Comparison of ENCODE assay signal across 8 cellular contexts in the genomic region with DNA sequence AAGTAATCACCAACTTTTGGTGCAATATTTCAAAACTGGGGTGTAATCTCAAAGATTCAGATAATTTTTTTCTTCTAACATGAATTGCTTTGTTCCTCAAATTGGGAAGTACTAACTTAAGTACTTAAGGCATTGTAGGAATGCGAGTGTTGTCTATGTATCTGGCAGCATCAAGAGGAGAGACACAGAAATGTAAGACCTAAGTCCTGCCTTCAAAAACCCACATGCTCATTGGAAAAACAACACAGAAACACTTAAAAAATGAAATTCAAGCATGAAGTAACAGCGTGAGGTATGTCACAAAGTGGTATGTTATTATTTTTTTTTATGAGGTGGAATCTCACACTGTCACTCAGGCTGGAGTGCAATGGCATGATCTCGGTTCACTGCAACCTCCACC.
"Had no signal": no experiment of that assay in that cellular context is flagged by ENCODE, and none has a peak within 500 bp of the region (broad histone marks: within the 10 kb centered on the region; RNA-seq: fewer than 3 reads in every experiment).

No MANE protein-coding gene starts in this region.

- H3K9me3 ChIP-seq: HAP-1 had no signal

- ATAC-seq: HCT116, K562 had no signal

- H3K9ac ChIP-seq: GM23248 had no signal

- DNase-seq: GM23248, GOT3, H7, HFFc6, KG1 had no signal

- H2AFZ ChIP-seq: GM23248 had no signal

- H3K27ac ChIP-seq: GM23248 had no signal

- H3K4me3 ChIP-seq: GM23248, HAP-1, K562 had no signal

- H3K36me3 ChIP-seq: HAP-1 had no signal
